Comparison of ENCODE assay signal across 15 cellular contexts in the genomic region with DNA sequence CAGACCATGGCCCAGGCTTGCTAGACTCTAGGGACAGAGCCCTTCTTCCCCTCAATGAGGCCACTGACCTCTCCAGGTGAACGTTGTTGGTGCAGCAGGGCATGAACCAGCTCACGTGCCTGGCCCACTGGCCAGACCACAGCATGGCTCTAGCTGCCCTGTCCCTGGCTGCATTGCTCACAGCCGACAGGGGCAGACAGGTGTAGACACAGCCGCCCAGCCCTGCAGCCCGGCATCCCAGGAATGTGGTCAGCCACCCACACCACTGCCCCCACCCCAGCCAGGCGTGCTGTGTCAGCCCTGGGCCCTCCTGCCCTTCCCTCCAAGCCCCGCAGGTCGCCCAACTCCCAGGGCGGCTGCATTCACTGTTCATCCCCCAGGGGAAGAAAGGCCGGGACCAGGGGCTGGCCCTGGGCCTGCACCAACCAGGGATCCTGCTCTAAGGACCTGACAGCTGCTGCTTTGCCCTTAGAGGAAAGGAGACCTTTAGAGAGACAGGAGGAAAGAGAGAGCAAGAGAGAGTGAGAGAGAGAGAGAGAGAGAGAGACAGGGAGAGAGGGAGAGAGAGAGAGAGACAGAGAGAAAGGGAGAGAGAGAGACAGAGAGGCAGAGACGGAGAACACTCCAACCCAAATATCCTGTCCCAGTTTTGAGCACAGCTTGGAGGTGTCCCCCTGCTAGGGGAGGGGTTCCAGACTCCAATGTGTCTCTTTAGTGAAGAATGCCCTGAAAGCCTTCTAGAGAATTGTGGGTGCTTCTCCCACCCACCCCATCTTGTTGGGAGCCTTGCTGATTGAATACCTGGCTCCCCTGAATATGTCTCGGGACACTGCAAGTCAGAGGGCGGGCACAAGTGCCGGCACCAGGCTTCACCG. TPM values are rescaled to one million over a fixed set of nuclear protein-coding genes. Genes with fewer than 3 reads are reported as not detected.
A peak's percentile ranks its signal among the peaks of the same experiment; 100 is the strongest.
DNase-seq lines count a peak whose midpoint lies in the region; TF ChIP-seq lines count a peak whose summit lies in the region.
"Had no signal": no experiment of that assay in that cellular context is flagged by ENCODE, and none has a peak within 500 bp of the region (broad histone marks: within the 10 kb centered on the region; RNA-seq: fewer than 3 reads in every experiment).

No MANE protein-coding gene starts in this region.

- WGBS in hepatocyte (ENCODE audit: low lambda C conversion rate, missing lambda C conversion rate): 40% methylated on average over 14 of the region's 15 CpGs
- 62 to 69% (median 67%) methylated on average over 15 of the region's 15 CpGs for WGBS in ovary, 3 donors

- H3K27ac Mint-ChIP-seq in osteocyte (ENCODE audit: unreplicated experiment): peak overlapping the region; percentile 64
- H3K27ac Mint-ChIP-seq: memory B cell had no signal

- H3K79me2 ChIP-seq in PC-9 (ENCODE audit: low read depth): no peaks in the 10 kb centered on the region
- H3K79me2 ChIP-seq in hepatocyte: no peaks in the 10 kb centered on the region

- peaks cover 38% of the 10 kb centered on the region for H3F3A ChIP-seq in PC-9 (ENCODE audit: insufficient read depth, low read depth)

- H4K20me1 ChIP-seq in PC-9 (ENCODE audit: insufficient read depth): no peaks in the 10 kb centered on the region
- no peaks in the 10 kb centered on the region for H4K20me1 ChIP-seq in hepatocyte (ENCODE audit: insufficient read depth, poor library complexity, severe bottlenecking)

- TF ChIP-seq POLR2A in ovary (IDR thresholded peaks at IDR 0.05): no peak

- TSS peak; percentile 83 for BruUV-seq in PC-9 (replicated peaks; lab: Mats Ljungman, UMichigan)

- H3K9me3 Mint-ChIP-seq in osteocyte (ENCODE audit: unreplicated experiment): no peaks in the 10 kb centered on the region
- H3K9me3 Mint-ChIP-seq: memory B cell had no signal

- H3K4me2 ChIP-seq in PC-9: peak overlapping the region; percentile 51
- no peak overlapping the region for H3K4me2 ChIP-seq in hepatocyte

- H3K4me1 Mint-ChIP-seq in osteocyte (ENCODE audit: unreplicated experiment): peaks cover 30% of the 10 kb centered on the region
- H3K4me1 Mint-ChIP-seq: memory B cell had no signal

- H3K4me3 Mint-ChIP-seq in osteocyte (ENCODE audit: unreplicated experiment): no peak overlapping the region
- H3K4me3 Mint-ChIP-seq: memory B cell had no signal

- no peaks in the 10 kb centered on the region for H3K36me3 Mint-ChIP-seq in osteocyte (ENCODE audit: unreplicated experiment)
- H3K36me3 Mint-ChIP-seq: memory B cell had no signal

- CTCF ChIA-PET in PC-9 (lab: Charles Lee): interaction anchor here (0.5 to 1.2 kb wide), 5 partner anchors 59 to 200 kb away, joined by 3 to 5 read pairs (median 3); no protein-coding TSS in a partner anchor

- H3K9me2 ChIP-seq in PC-9 (ENCODE audit: insufficient read depth) (no peaks in the 10 kb centered on the region), hepatocyte (replicated peaks; ENCODE audit: insufficient read depth) (no peaks in the 10 kb centered on the region)

- H3K4me3 ChIP-seq in PC-9: no peak overlapping the region
- H3K4me3 ChIP-seq in hepatocyte: no peak overlapping the region
- no peak overlapping the region for H3K4me3 ChIP-seq in ovary
- H3K4me3 ChIP-seq: cardiac muscle cell had no signal

- no peak overlapping the region for H2AFZ ChIP-seq in PC-9
- H2AFZ ChIP-seq in hepatocyte: no peak overlapping the region

- TF ChIP-seq EP300 in ovary (IDR thresholded peaks at IDR 0.05): no peak

- H3K27me3 ChIP-seq in PC-9 (ENCODE audit: insufficient read depth, low read depth) (no peaks in the 10 kb centered on the region), hepatocyte (no peaks in the 10 kb centered on the region), ovary (no peaks in the 10 kb centered on the region)
- H3K27me3 ChIP-seq: cardiac muscle cell had no signal

- TF ChIP-seq CTCF in PC-9 (conservative IDR thresholded peaks at IDR 0.05): peak; percentile 70
- no peak for TF ChIP-seq CTCF in hepatocyte (IDR thresholded peaks at IDR 0.05; ENCODE audit: poor library complexity)
- no peak for TF ChIP-seq CTCF in osteocyte (IDR thresholded peaks at IDR 0.05)
- TF ChIP-seq CTCF in ovary (IDR thresholded peaks at IDR 0.05): no peak

- intact Hi-C loops in PC-9 (cut with micrococcal nuclease; ENCODE audit: unreplicated experiment): loop anchor here (1.0 to 2.0 kb wide), 6 partner anchors 17 to 330 kb away; no protein-coding TSS in a partner anchor
- intact Hi-C loops in ovary (cut with DNase I): no loop called here

- no peaks in the 10 kb centered on the region for H3K27me3 Mint-ChIP-seq in osteocyte (ENCODE audit: unreplicated experiment)

- H3K36me3 ChIP-seq in PC-9 (ENCODE audit: low read depth): no peaks in the 10 kb centered on the region
- no peaks in the 10 kb centered on the region for H3K36me3 ChIP-seq in hepatocyte (replicated peaks; ENCODE audit: insufficient read depth, low read depth)
- H3K36me3 ChIP-seq in ovary: no peaks in the 10 kb centered on the region
- H3K36me3 ChIP-seq: cardiac muscle cell, WERI-Rb-1 had no signal

- DNase-seq in EL (peak; percentile 66), PC-9 (peak; percentile 97 to 100), hepatocyte (ENCODE audit: low spot score) (peak; percentile 81), osteocyte (ENCODE audit: extremely low spot score, unreplicated experiment) (no peak), putamen (ENCODE audit: low spot score) (no peak), ovary (no peak), superior temporal gyrus (ENCODE audit: extremely low spot score) (no peak), caudate nucleus (lab: John Stamatoyannopoulos, UW) (no peak)
- DNase-seq: activated T-cell treated with anti-CD3 and anti-CD28 coated beads, Interleukin-2, amount 50 U/mL, for 48 hours; NCI-H1694 treated with DMSO at 0.1 percent for 48 hours; WERI-Rb-1 had no signal

- H3K27ac ChIP-seq in PC-9 (peak overlapping the region; percentile 75), hepatocyte (peak overlapping the region; percentile 88), ovary (no peak overlapping the region), caudate nucleus (ENCODE audit: low read depth, low read length) (no peak overlapping the region)
- H3K27ac ChIP-seq: cardiac muscle cell, WERI-Rb-1 had no signal

- H3K4me1 ChIP-seq in PC-9 (replicated peaks; ENCODE audit: insufficient read depth): peaks cover 64% of the 10 kb centered on the region
- peaks cover 20% of the 10 kb centered on the region for H3K4me1 ChIP-seq in hepatocyte (ENCODE audit: insufficient read depth)
- no peaks in the 10 kb centered on the region for H3K4me1 ChIP-seq in ovary (ENCODE audit: insufficient read depth)

- POLR2A ChIA-PET in PC-9 (lab: Charles Lee; ENCODE audit: unreplicated experiment): interaction anchor here (0.5 to 0.9 kb wide), 5 partner anchors 17 to 202 kb away, joined by 3 to 16 read pairs (median 3); no protein-coding TSS in a partner anchor

- no peaks in the 10 kb centered on the region for H3K9me3 ChIP-seq in PC-9 (ENCODE audit: insufficient read depth, low read depth)
- H3K9me3 ChIP-seq in hepatocyte (ENCODE audit: low read depth): no peaks in the 10 kb centered on the region
- no peaks in the 10 kb centered on the region for H3K9me3 ChIP-seq in ovary

RNA-seq across cellular contexts. Expression of gene LINC01488, which starts 44.2 kb away (rescaled TPM):
- total RNA-seq in PC-9 (2021) (not detected in 2 replicates), hepatocyte (0.27 and 0.64 TPM in 2 replicates), osteocyte (not detected in 2 replicates), ovary (not detected)
- polyA plus RNA-seq in hepatocyte (0.59 and 0.71 TPM in 2 replicates), ovary (not detected)
- total RNA-seq: skeletal muscle tissue had no signal
- polyA plus RNA-seq: BJ had no signal

Comparison
In these comparisons a context has a peak if more than half of its experiments do, and no peak if none do; other contexts are left out.
1. DNase-seq: peak in EL (single experiment), PC-9 (2 of 2) and hepatocyte (single experiment); none in osteocyte (single experiment), putamen (single experiment), ovary (0 of 5), superior temporal gyrus (single experiment) and caudate nucleus (0 of 61).
2. H3K27ac ChIP-seq: peak in PC-9 (single experiment) and hepatocyte (single experiment); none in ovary (0 of 2) and caudate nucleus (single experiment).